11 cellular contexts compared by ENCODE assay signal in genomic region chr2:160417745-160418397, GRCh38.
A peak's percentile ranks its signal among the peaks of the same experiment; 100 is the strongest.
DNase-seq lines count a peak whose midpoint lies in the region; ATAC-seq and FAIRE-seq lines count a peak whose summit lies in the region.
"Had no signal": no experiment of that assay in that cellular context is flagged by ENCODE, and none has a peak within 500 bp of the region (broad histone marks: within the 10 kb centered on the region; RNA-seq: fewer than 3 reads in every experiment).

No MANE protein-coding gene starts in this region.

- H3K27ac Mint-ChIP-seq in CD4-positive, CD25-positive, alpha-beta regulatory T cell, result peak overlapping the region in 1 of 3 donors; percentile 33

- H3K4me3 Mint-ChIP-seq in CD4-positive, CD25-positive, alpha-beta regulatory T cell, result no peak overlapping the region
- H3K4me3 Mint-ChIP-seq: natural killer cell treated with Interleukin-12 subunit alpha and Interleukin-12 subunit beta and Interleukin-15 and Interleukin-18, amount 100 ng/mL, for 72 hours had no signal

- H3K36me3 Mint-ChIP-seq in CD4-positive, CD25-positive, alpha-beta regulatory T cell, result no peaks in the 10 kb centered on the region
- H3K36me3 Mint-ChIP-seq: natural killer cell treated with Interleukin-12 subunit alpha and Interleukin-12 subunit beta and Interleukin-15 and Interleukin-18, amount 100 ng/mL, for 72 hours had no signal

- peak; percentile 80 for FAIRE-seq in HTR-8/SVneo (lab: Jason Lieb, UNC)

- no peak overlapping the region for H3K4me3 ChIP-seq in CD4-positive, CD25-positive, alpha-beta regulatory T cell (ENCODE audit: low read depth, low read length)
- peak overlapping the region; percentile 22 for H3K4me3 ChIP-seq in adipocyte (ENCODE audit: low read length)

- no peak overlapping the region for H3K27ac ChIP-seq in CD4-positive, CD25-positive, alpha-beta regulatory T cell (ENCODE audit: insufficient read depth, low read length, poor library complexity, severe bottlenecking)

- H3K27me3 ChIP-seq in CD4-positive, CD25-positive, alpha-beta regulatory T cell (ENCODE audit: control insufficient read depth, insufficient read depth, low read length), result peaks cover 3% of the 10 kb centered on the region
- no peaks in the 10 kb centered on the region for H3K27me3 ChIP-seq in adipocyte (replicated peaks; ENCODE audit: control insufficient read depth, insufficient read depth, low read length)

- H3K4me1 ChIP-seq in CD4-positive, CD25-positive, alpha-beta regulatory T cell (ENCODE audit: control insufficient read depth, insufficient read depth, low read length, poor library complexity, severe bottlenecking), result peaks cover 9% of the 10 kb centered on the region
- peaks cover 54% of the 10 kb centered on the region for H3K4me1 ChIP-seq in adipocyte (ENCODE audit: control insufficient read depth, insufficient read depth, low read length)

- ATAC-seq in CD4-positive, CD25-positive, alpha-beta regulatory T cell (ENCODE audit: low read depth in 2 of 2), result peak; percentile 31 to 37
- ATAC-seq in GM21390 (IDR thresholded peaks at IDR 0.05; ENCODE audit: unreplicated experiment), result no peak
- ATAC-seq in GM18502 (IDR thresholded peaks at IDR 0.05; ENCODE audit: poor library complexity, unreplicated experiment), result no peak

- H3K9me3 ChIP-seq in CD4-positive, CD25-positive, alpha-beta regulatory T cell (ENCODE audit: control insufficient read depth in 2 of 2, low read length in 2 of 2), result no peaks in the 10 kb centered on the region
- no peaks in the 10 kb centered on the region for H3K9me3 ChIP-seq in adipocyte (ENCODE audit: control insufficient read depth, low read length)

- peaks cover 0 to 2% (median 0%) of the 10 kb centered on the region in 7 donors for H3K9me3 Mint-ChIP-seq in CD4-positive, CD25-positive, alpha-beta regulatory T cell
- H3K9me3 Mint-ChIP-seq: natural killer cell treated with Interleukin-12 subunit alpha and Interleukin-12 subunit beta and Interleukin-15 and Interleukin-18, amount 100 ng/mL, for 72 hours had no signal

- peaks cover 11% of the 10 kb centered on the region for H3K27me3 Mint-ChIP-seq in CD4-positive, CD25-positive, alpha-beta regulatory T cell
- H3K27me3 Mint-ChIP-seq: natural killer cell treated with Interleukin-12 subunit alpha and Interleukin-12 subunit beta and Interleukin-15 and Interleukin-18, amount 100 ng/mL, for 72 hours had no signal

- peaks cover 16 to 35% (median 23%) of the 10 kb centered on the region in 4 donors for H3K4me1 Mint-ChIP-seq in CD4-positive, CD25-positive, alpha-beta regulatory T cell

- no peak for DNase-seq in CD4-positive, CD25-positive, alpha-beta regulatory T cell
- DNase-seq in HTR-8/SVneo (ENCODE audit: insufficient read length, low spot score) (peak; percentile 59), adipocyte (ENCODE audit: low read depth) (peak; percentile 74), kidney tubule cell (ENCODE audit: low spot score) (peak; percentile 34), NCI-H524 (lab: John Stamatoyannopoulos, UW) (no peak), iPS-NIHi11 (ENCODE audit: low spot score) (no peak)
- DNase-seq: GF-D8, NCI-H748 treated with DMSO at 0.1 percent for 48 hours had no signal

- H3K9ac ChIP-seq in adipocyte (ENCODE audit: low read length), result peak overlapping the region; percentile 38

- no peaks in the 10 kb centered on the region for H3K36me3 ChIP-seq in CD4-positive, CD25-positive, alpha-beta regulatory T cell (ENCODE audit: control insufficient read depth, insufficient read depth, low read length)
- H3K36me3 ChIP-seq in adipocyte (ENCODE audit: control insufficient read depth, insufficient read depth, low read length, severe bottlenecking), result no peaks in the 10 kb centered on the region

Comparison
In these comparisons a context has a peak if more than half of its experiments do, and no peak if none do; other contexts are left out.
1. ATAC-seq: peak in CD4-positive, CD25-positive, alpha-beta regulatory T cell (2 of 2); none in GM21390 (single experiment) and GM18502 (single experiment).
2. DNase-seq: peak in HTR-8/SVneo (single experiment), adipocyte (single experiment) and kidney tubule cell (single experiment); none in CD4-positive, CD25-positive, alpha-beta regulatory T cell (0 of 3), NCI-H524 (0 of 2) and iPS-NIHi11 (single experiment).